Comparison of ENCODE assay signal across 17 cellular contexts in the genomic region with DNA sequence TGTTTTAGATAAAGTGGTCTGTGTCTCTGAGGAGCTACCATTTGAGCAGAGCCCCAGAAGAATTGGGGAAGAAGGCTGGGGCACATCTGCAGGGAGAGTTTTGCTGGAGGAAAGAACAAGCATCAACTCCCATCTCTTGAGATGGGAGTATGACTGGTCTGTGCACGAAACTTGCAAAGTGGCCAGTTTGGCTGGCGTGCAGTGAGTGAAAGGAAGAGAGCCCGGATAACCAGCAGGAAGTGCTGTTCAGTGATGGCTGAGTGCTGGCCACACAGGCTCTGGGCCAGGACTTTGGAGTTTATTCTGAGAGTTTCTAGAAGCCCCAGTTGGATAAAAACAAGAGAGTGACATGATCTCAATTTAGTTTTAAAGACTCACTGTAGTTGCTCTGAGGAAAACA. TPM values are rescaled to one million over a fixed set of nuclear protein-coding genes. Genes with fewer than 3 reads are reported as not detected.
DNase-seq lines count a peak whose midpoint lies in the region; ATAC-seq, FAIRE-seq and TF ChIP-seq lines count a peak whose summit lies in the region.
"Had no signal": no experiment of that assay in that cellular context is flagged by ENCODE, and none has a peak within 500 bp of the region (broad histone marks: within the 10 kb centered on the region; RNA-seq: fewer than 3 reads in every experiment).

No MANE protein-coding gene starts in this region.

- intact Hi-C loops in PC-9 (cut with micrococcal nuclease; ENCODE audit: unreplicated experiment): loop anchor here (2.0 kb wide), 1 partner anchor 78 kb away; no protein-coding TSS in a partner anchor

- TF ChIP-seq POLR2A in A549 (IDR thresholded peaks at IDR 0.05; ENCODE audit: low read length): no peak

- ATAC-seq in A549: peak in 1 of 2 experiments; percentile 26; a peak in 2 of 6 replicates
- ATAC-seq in T-cell (replicated peaks in 1 of 4): no peak
- ATAC-seq in HG02763 (IDR thresholded peaks at IDR 0.05; ENCODE audit: unreplicated experiment): no peak

- CTCF ChIA-PET in A549 (lab: Yijun Ruan, JAX) (interaction anchor here (2.2 kb wide), 1 partner anchor 12 kb away, joined by 5 read pairs; no protein-coding TSS in a partner anchor), PC-9 (lab: Charles Lee) (no interaction called here), T-cell (lab: Charles Lee) (no interaction called here)

- H3F3A ChIP-seq in PC-9 (ENCODE audit: insufficient read depth, low read depth): peaks cover 26% of the 10 kb centered on the region

- no peak for TF ChIP-seq CTCF in A549 (IDR thresholded peaks at IDR 0.05)
- no peak for TF ChIP-seq CTCF in PC-9 (conservative IDR thresholded peaks at IDR 0.05)
- TF ChIP-seq CTCF in epithelial cell of esophagus (IDR thresholded peaks at IDR 0.05; ENCODE audit: insufficient read depth, low read depth, low read length, missing control alignments): no peak
- TF ChIP-seq CTCF in mesothelial cell of epicardium (IDR thresholded peaks at IDR 0.05; ENCODE audit: unreplicated experiment): no peak

- peaks cover 10% of the 10 kb centered on the region for H3K9me3 ChIP-seq in A549
- H3K9me3 ChIP-seq in PC-9 (ENCODE audit: insufficient read depth, low read depth): peaks cover 5% of the 10 kb centered on the region; the same call in 1 of the 2 replicates
- H3K9me3 ChIP-seq: upper lobe of left lung had no signal

- H2AFZ ChIP-seq in PC-9: no peak overlapping the region

- H3K4me3 Mint-ChIP-seq in mesothelial cell of epicardium (no peak overlapping the region), T-cell (no peak overlapping the region)
- H3K4me3 Mint-ChIP-seq: activated CD4-positive, alpha-beta memory T cell treated with anti-CD3 and anti-CD28 coated beads, Interleukin-2, amount 10 ng/mL, durations not matched to agents 7 days and 5 days had no signal

- H3K36me3 Mint-ChIP-seq in mesothelial cell of epicardium (peaks cover 46% of the 10 kb centered on the region), T-cell (peaks cover 48% of the 10 kb centered on the region)

- peaks cover 8% of the 10 kb centered on the region for H3K4me1 ChIP-seq in A549
- peaks cover 29% of the 10 kb centered on the region for H3K4me1 ChIP-seq in PC-9 (replicated peaks; ENCODE audit: insufficient read depth)

- TF ChIP-seq EP300 in A549 (IDR thresholded peaks at IDR 0.05): no peak

- H3K9me2 ChIP-seq in PC-9 (ENCODE audit: insufficient read depth): no peaks in the 10 kb centered on the region

- peak overlapping the region in 1 of 2 experiments; percentile 11; a peak in 2 of 6 replicates for H3K27ac ChIP-seq in A549
- peak overlapping the region; percentile 62 for H3K27ac ChIP-seq in PC-9
- H3K27ac ChIP-seq: upper lobe of left lung had no signal

- H3K27me3 ChIP-seq in PC-9 (ENCODE audit: insufficient read depth, low read depth): no peaks in the 10 kb centered on the region
- H3K27me3 ChIP-seq: upper lobe of left lung had no signal

- TF ChIP-seq RAD21 in A549 (conservative IDR thresholded peaks at IDR 0.05 in 1 of 2, IDR thresholded peaks at IDR 0.05 in 1 of 2): no peak

- no peak for FAIRE-seq in A549 (lab: Jason Lieb, UNC)

- H3K79me2 ChIP-seq in PC-9 (ENCODE audit: low read depth): peaks cover 38% of the 10 kb centered on the region

- H3K9me3 Mint-ChIP-seq in mesothelial cell of epicardium (peaks cover 4% of the 10 kb centered on the region), T-cell (peaks cover 0 to 2% (median 0%) of the 10 kb centered on the region in 3 donors)

- 92% methylated on average over 3 of the region's 3 CpGs for WGBS in A549 (ENCODE audit: missing lambda C conversion rate)

- no peak for DNase-seq in A549 (ENCODE audit: low read depth in 1 of 2, low spot score in 1 of 2)
- no peak for DNase-seq in PC-9
- peak; percentile 45 for DNase-seq in epithelial cell of esophagus (ENCODE audit: low read depth)
- DNase-seq in mesothelial cell of epicardium (ENCODE audit: low spot score in 2 of 2, unreplicated experiment in 2 of 2): no peak
- DNase-seq in iPS-NIHi11 (ENCODE audit: low spot score): no peak
- no peak for DNase-seq in HPDE6-E6E7 (ENCODE audit: extremely low spot score)
- DNase-seq in T-cell: no peak
- DNase-seq: activated CD4-positive, alpha-beta memory T cell treated with anti-CD3 and anti-CD28 coated beads, Interleukin-2, amount 10 ng/mL, durations not matched to agents 7 days and 5 days; activated naive CD4-positive, alpha-beta T cell; DMS79 treated with DMSO at 0.1 percent for 48 hours; HCEC 1CT; NCI-H2227 treated with DMSO at 0.1 percent for 48 hours; nucleus accumbens; stimulated activated CD4-positive, alpha-beta T cell treated with anti-CD3 and anti-CD28 coated beads, Interleukin-15, amount 100 ng/mL, for 24 hours; T-helper 2 cell; upper lobe of left lung had no signal

- no peaks in the 10 kb centered on the region for H3K27me3 Mint-ChIP-seq in mesothelial cell of epicardium (ENCODE audit: low read depth)
- no peaks in the 10 kb centered on the region for H3K27me3 Mint-ChIP-seq in T-cell

- peaks cover 30% of the 10 kb centered on the region for H3K4me1 Mint-ChIP-seq in mesothelial cell of epicardium
- H3K4me1 Mint-ChIP-seq in T-cell: peaks cover 11 to 39% (median 20%) of the 10 kb centered on the region in 3 donors
- H3K4me1 Mint-ChIP-seq: activated CD4-positive, alpha-beta memory T cell treated with anti-CD3 and anti-CD28 coated beads, Interleukin-2, amount 10 ng/mL, durations not matched to agents 7 days and 5 days had no signal

- H4K20me1 ChIP-seq in PC-9 (ENCODE audit: insufficient read depth): no peaks in the 10 kb centered on the region

- POLR2A ChIA-PET in A549 (lab: Yijun Ruan, JAX) (no interaction called here), PC-9 (lab: Charles Lee; ENCODE audit: unreplicated experiment) (interaction anchor here (0.5 to 0.7 kb wide), 3 partner anchors 33 to 435 kb away, joined by 3 to 5 read pairs (median 4); no protein-coding TSS in a partner anchor), T-cell (lab: Charles Lee) (no interaction called here)

- H3K27ac Mint-ChIP-seq in mesothelial cell of epicardium (peak overlapping the region; percentile 26), T-cell (peak overlapping the region in 1 of 2 donors; percentile 8)
- H3K27ac Mint-ChIP-seq: activated CD4-positive, alpha-beta memory T cell treated with anti-CD3 and anti-CD28 coated beads, Interleukin-2, amount 10 ng/mL, durations not matched to agents 7 days and 5 days had no signal

- H3K36me3 ChIP-seq in PC-9 (ENCODE audit: low read depth): no peaks in the 10 kb centered on the region; the same call in 1 of the 2 replicates
- H3K36me3 ChIP-seq: upper lobe of left lung had no signal

- H3K4me3 ChIP-seq in A549: no peak overlapping the region
- H3K4me3 ChIP-seq in PC-9: no peak overlapping the region
- no peak overlapping the region for H3K4me3 ChIP-seq in epithelial cell of esophagus (ENCODE audit: low read length)
- H3K4me3 ChIP-seq: upper lobe of left lung had no signal

- 0 out of 3 replicates have a peak overlapping the region, but pooled peaks have one; percentile 21 for H3K4me2 ChIP-seq in A549
- H3K4me2 ChIP-seq in PC-9: no peak overlapping the region

- no TSS peak for BruUV-seq in PC-9 (replicated peaks; lab: Mats Ljungman, UMichigan)

TF ChIP-seq in A549, 52 proteins besides CTCF, POLR2A, EP300 and RAD21:
- TF ChIP-seq SREBF2 (IDR thresholded peaks at IDR 0.05) (no peak), HOXB13 (CRISPR knock-in tag; IDR thresholded peaks at IDR 0.05; ENCODE audit: low read depth) (no peak), NR3C1 (IDR thresholded peaks at IDR 0.05) (no peak), CHD4 (IDR thresholded peaks at IDR 0.05; ENCODE audit: borderline replicate concordance) (no peak), NPAS2 (CRISPR knock-in tag; IDR thresholded peaks at IDR 0.05; ENCODE audit: borderline replicate concordance) (no peak), JUNB (IDR thresholded peaks at IDR 0.05) (no peak), EHMT2 (IDR thresholded peaks at IDR 0.05; ENCODE audit: low read depth) (no peak), RNF2 (IDR thresholded peaks at IDR 0.05; ENCODE audit: borderline replicate concordance, low read depth) (no peak), PHF8 (IDR thresholded peaks at IDR 0.05; ENCODE audit: borderline replicate concordance, low read depth) (no peak)
- TF ChIP-seq, protein P1, sequence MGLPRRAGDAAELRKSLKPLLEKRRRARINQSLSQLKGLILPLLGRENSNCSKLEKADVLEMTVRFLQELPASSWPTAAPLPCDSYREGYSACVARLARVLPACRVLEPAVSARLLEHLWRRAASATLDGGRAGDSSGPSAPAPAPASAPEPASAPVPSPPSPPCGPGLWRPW (IDR thresholded peaks at IDR 0.05): no peak
- TF ChIP-seq, protein P2, sequence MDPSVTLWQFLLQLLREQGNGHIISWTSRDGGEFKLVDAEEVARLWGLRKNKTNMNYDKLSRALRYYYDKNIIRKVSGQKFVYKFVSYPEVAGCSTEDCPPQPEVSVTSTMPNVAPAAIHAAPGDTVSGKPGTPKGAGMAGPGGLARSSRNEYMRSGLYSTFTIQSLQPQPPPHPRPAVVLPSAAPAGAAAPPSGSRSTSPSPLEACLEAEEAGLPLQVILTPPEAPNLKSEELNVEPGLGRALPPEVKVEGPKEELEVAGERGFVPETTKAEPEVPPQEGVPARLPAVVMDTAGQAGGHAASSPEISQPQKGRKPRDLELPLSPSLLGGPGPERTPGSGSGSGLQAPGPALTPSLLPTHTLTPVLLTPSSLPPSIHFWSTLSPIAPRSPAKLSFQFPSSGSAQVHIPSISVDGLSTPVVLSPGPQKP (IDR thresholded peaks at IDR 0.05; ENCODE audit: low read depth, low read length): no peak
- TF ChIP-seq, protein P3, sequence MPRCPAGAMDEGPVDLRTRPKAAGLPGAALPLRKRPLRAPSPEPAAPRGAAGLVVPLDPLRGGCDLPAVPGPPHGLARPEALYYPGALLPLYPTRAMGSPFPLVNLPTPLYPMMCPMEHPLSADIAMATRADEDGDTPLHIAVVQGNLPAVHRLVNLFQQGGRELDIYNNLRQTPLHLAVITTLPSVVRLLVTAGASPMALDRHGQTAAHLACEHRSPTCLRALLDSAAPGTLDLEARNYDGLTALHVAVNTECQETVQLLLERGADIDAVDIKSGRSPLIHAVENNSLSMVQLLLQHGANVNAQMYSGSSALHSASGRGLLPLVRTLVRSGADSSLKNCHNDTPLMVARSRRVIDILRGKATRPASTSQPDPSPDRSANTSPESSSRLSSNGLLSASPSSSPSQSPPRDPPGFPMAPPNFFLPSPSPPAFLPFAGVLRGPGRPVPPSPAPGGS (IDR thresholded peaks at IDR 0.05): no peak
TF ChIP-seq in A549: peak in this region for 0.

RNA-seq across cellular contexts. Expression of gene SVIL, which starts 34.4 kb away (rescaled TPM):
- polyA plus RNA-seq in A549 (2011; rRNA removed) (20.4 and 26.7 TPM in 2 replicates), A549 (2017; fragmentation: RNase III; extraction: RNeasy Plus Mini Kit Qiagen cat#74134 plus additional on column Dnase treatment) (9.6 to 12.1 TPM (median 12.0 TPM) in 3 replicates)
- polyA plus RNA-seq in A549 (2012; cell fraction: cytosol; rRNA removed): 4.1 and 4.3 TPM in 2 replicates
- 11.7 and 14.1 TPM in 2 replicates for polyA plus RNA-seq in A549 (2012; cell fraction: nucleus; rRNA removed)
- polyA minus RNA-seq in A549 (2011; rRNA and poly(A)+ RNA removed): 23.6 and 32.6 TPM in 2 replicates
- total RNA-seq in PC-9 (2021) (166 and 171 TPM in 2 replicates), mesothelial cell of epicardium (281 to 302 TPM (median 293 TPM) in 3 replicates), T-cell (10 to 100 TPM; 17.4 to 45.6 (median 19.6) TPM)
